In genomic region chr17:37674511-37674910, GRCh38 we compare ENCODE assay signal across 16 cellular contexts. TPM values are rescaled to one million over a fixed set of nuclear protein-coding genes. Genes with fewer than 3 reads are reported as not detected.
DNase-seq lines count a peak whose midpoint lies in the region; ATAC-seq and TF ChIP-seq lines count a peak whose summit lies in the region.
"Had no signal": no experiment of that assay in that cellular context is flagged by ENCODE, and none has a peak within 500 bp of the region (broad histone marks: within the 10 kb centered on the region; RNA-seq: fewer than 3 reads in every experiment).

No MANE protein-coding gene starts in this region.

- H3K36me3 Mint-ChIP-seq in activated naive CD4-positive, alpha-beta T cell treated with anti-CD3 and anti-CD28 coated beads, Interleukin-2, amount 50 U/mL, for 72 hours, result peaks cover 5% of the 10 kb centered on the region in 2 donors
- no peaks in the 10 kb centered on the region for H3K36me3 Mint-ChIP-seq in stimulated activated effector memory CD8-positive, alpha-beta T cell treated with anti-CD3 and anti-CD28 coated beads, Interleukin-12 subunit alpha, Interleukin-12 subunit beta, amount 100 ng/mL, for 72 hours
- H3K36me3 Mint-ChIP-seq: CD4-positive, CD25-positive, alpha-beta regulatory T cell had no signal

- H3K9me3 Mint-ChIP-seq in activated naive CD4-positive, alpha-beta T cell treated with anti-CD3 and anti-CD28 coated beads, Interleukin-2, amount 50 U/mL, for 72 hours, result peaks cover 4% of the 10 kb centered on the region in 2 donors
- H3K9me3 Mint-ChIP-seq in stimulated activated effector memory CD8-positive, alpha-beta T cell treated with anti-CD3 and anti-CD28 coated beads, Interleukin-12 subunit alpha, Interleukin-12 subunit beta, amount 100 ng/mL, for 72 hours, result peaks cover 4% of the 10 kb centered on the region

- H3K4me3 ChIP-seq in SK-N-SH (ENCODE audit: low read depth in 2 of 2, low read length in 1 of 2), result no peak overlapping the region
- H3K4me3 ChIP-seq in mesendoderm (ENCODE audit: low read length), result no peak overlapping the region
- H3K4me3 ChIP-seq: GM23248, HAP-1 had no signal

- peaks cover 3% of the 10 kb centered on the region for H3F3A ChIP-seq in SK-N-SH (replicated peaks; ENCODE audit: insufficient read depth)

- no peaks in the 10 kb centered on the region for H3K4me1 Mint-ChIP-seq in stimulated activated effector memory CD8-positive, alpha-beta T cell treated with anti-CD3 and anti-CD28 coated beads, Interleukin-12 subunit alpha, Interleukin-12 subunit beta, amount 100 ng/mL, for 72 hours
- H3K4me1 Mint-ChIP-seq: B cell; CD4-positive, CD25-positive, alpha-beta regulatory T cell; CD8-positive, alpha-beta memory T cell had no signal

- H3K4me1 ChIP-seq in SK-N-SH (ENCODE audit: control insufficient read depth in 1 of 2, insufficient read depth in 2 of 2, low read depth in 1 of 2, low read length in 1 of 2) (peaks cover 0 to 19% of the 10 kb centered on the region in 2 experiments; a peak in 1 of 4 replicates), mesendoderm (ENCODE audit: control insufficient read depth, low read depth, low read length) (no peaks in the 10 kb centered on the region)
- H3K4me1 ChIP-seq: HAP-1 had no signal

- no peak for TF ChIP-seq RAD21 in SK-N-SH (IDR thresholded peaks at IDR 0.05; ENCODE audit: low read length)

- no peaks in the 10 kb centered on the region for H3K79me1 ChIP-seq in mesendoderm (ENCODE audit: low read length)

- ATAC-seq in SK-N-SH treated with all-trans-retinoic acid at 6 μM for 48 hours, result no peak
- no peak for ATAC-seq in activated naive CD4-positive, alpha-beta T cell treated with anti-CD3 and anti-CD28 coated beads, Interleukin-2, amount 50 U/mL, for 72 hours
- ATAC-seq in stimulated activated effector memory CD8-positive, alpha-beta T cell treated with anti-CD3 and anti-CD28 coated beads, Interleukin-12 subunit alpha, Interleukin-12 subunit beta, amount 100 ng/mL, for 72 hours, result no peak

- H2BK15ac ChIP-seq in mesendoderm (replicated peaks; ENCODE audit: low read depth), result no peak overlapping the region

- H4K20me1 ChIP-seq in SK-N-SH (ENCODE audit: insufficient read depth), result no peaks in the 10 kb centered on the region

- no peak overlapping the region for H2AK5ac ChIP-seq in mesendoderm (ENCODE audit: low read length)

- H3K36me3 ChIP-seq in SK-N-SH (replicated peaks in 1 of 2; ENCODE audit: control insufficient read depth in 1 of 2, insufficient read depth in 2 of 2, low read length in 1 of 2), result no peaks in the 10 kb centered on the region
- H3K36me3 ChIP-seq in mesendoderm (ENCODE audit: control insufficient read depth, insufficient read depth, low read length), result no peaks in the 10 kb centered on the region
- H3K36me3 ChIP-seq: HAP-1 had no signal

- H3K56ac ChIP-seq in mesendoderm (ENCODE audit: low read length), result no peak overlapping the region

- no peak overlapping the region for H3K18ac ChIP-seq in mesendoderm (ENCODE audit: low read length)

- H3K9ac ChIP-seq in SK-N-SH, result no peak overlapping the region
- H3K9ac ChIP-seq in mesendoderm (ENCODE audit: low read length), result no peak overlapping the region
- H3K9ac ChIP-seq: GM23248 had no signal

- WGBS in SK-N-SH (ENCODE audit: low lambda C conversion rate), result 83% methylated on average over 1 of the region's 1 CpG
- no CpG with 5 or more reads among the region's 1 CpG for WGBS in mesendoderm (ENCODE audit: extremely low coverage, insufficient coverage, low lambda C conversion rate)

- no peak for TF ChIP-seq EP300 in SK-N-SH (IDR thresholded peaks at IDR 0.05; ENCODE audit: borderline replicate concordance in 1 of 2, low read depth in 1 of 2, low read length in 1 of 2)

- no peak overlapping the region for H2BK5ac ChIP-seq in mesendoderm (ENCODE audit: low read length)

- H3K4me3 Mint-ChIP-seq in stimulated activated effector memory CD8-positive, alpha-beta T cell treated with anti-CD3 and anti-CD28 coated beads, Interleukin-12 subunit alpha, Interleukin-12 subunit beta, amount 100 ng/mL, for 72 hours, result no peak overlapping the region
- H3K4me3 Mint-ChIP-seq: B cell; CD4-positive, CD25-positive, alpha-beta regulatory T cell; CD8-positive, alpha-beta memory T cell had no signal

- peak overlapping the region; percentile 14; the same call in 1 of the 2 replicates for H2AFZ ChIP-seq in SK-N-SH (ENCODE audit: low read depth)
- H2AFZ ChIP-seq: GM23248 had no signal

- DNase-seq in SK-N-SH (no peak), NCI-H526 treated with DMSO at 0.1 percent for 48 hours (lab: John Stamatoyannopoulos, UW) (peak; percentile 12), mesendoderm (peak; percentile 57), A172 (ENCODE audit: low spot score) (no peak)
- no peak for DNase-seq in activated naive CD4-positive, alpha-beta T cell treated with anti-CD3 and anti-CD28 coated beads, Interleukin-2, amount 50 U/mL, for 72 hours (ENCODE audit: low spot score in 2 of 2)
- DNase-seq in stimulated activated effector memory CD8-positive, alpha-beta T cell treated with anti-CD3 and anti-CD28 coated beads, Interleukin-12 subunit alpha, Interleukin-12 subunit beta, amount 100 ng/mL, for 72 hours (ENCODE audit: low spot score in 2 of 2), result no peak
- DNase-seq: C1 segment of cervical spinal cord; CD4-positive, CD25-positive, alpha-beta regulatory T cell; CD8-positive, alpha-beta memory T cell; COR-L47; GDM1; GM23248 had no signal

- H3K4ac ChIP-seq in mesendoderm (ENCODE audit: low read depth, low read length), result no peak overlapping the region

- no peaks in the 10 kb centered on the region for H3K9me3 ChIP-seq in SK-N-SH

- no peak overlapping the region for H4K5ac ChIP-seq in mesendoderm (ENCODE audit: low read length)

- H3K79me2 ChIP-seq in SK-N-SH (ENCODE audit: insufficient read depth), result no peaks in the 10 kb centered on the region
- H3K79me2 ChIP-seq in mesendoderm (ENCODE audit: control insufficient read depth, insufficient read depth, low read length), result no peaks in the 10 kb centered on the region

- H3K27ac Mint-ChIP-seq in activated naive CD4-positive, alpha-beta T cell treated with anti-CD3 and anti-CD28 coated beads, Interleukin-2, amount 50 U/mL, for 72 hours, result no peak overlapping the region
- H3K27ac Mint-ChIP-seq in stimulated activated effector memory CD8-positive, alpha-beta T cell treated with anti-CD3 and anti-CD28 coated beads, Interleukin-12 subunit alpha, Interleukin-12 subunit beta, amount 100 ng/mL, for 72 hours, result no peak overlapping the region
- H3K27ac Mint-ChIP-seq: B cell; CD8-positive, alpha-beta memory T cell had no signal

- TF ChIP-seq CTCF in SK-N-SH (IDR thresholded peaks at IDR 0.05), result no peak

- no peak overlapping the region for H2BK120ac ChIP-seq in mesendoderm (ENCODE audit: low read depth, low read length)

- POLR2A ChIA-PET in SK-N-SH (lab: Yijun Ruan, JAX), result no interaction called here

- H4K8ac ChIP-seq in mesendoderm (ENCODE audit: low read depth, low read length), result no peak overlapping the region

- no peak overlapping the region for H3K23ac ChIP-seq in mesendoderm (ENCODE audit: low read length)

- H3K27ac ChIP-seq in SK-N-SH (ENCODE audit: low read depth in 2 of 2, low read length in 1 of 2), result no peak overlapping the region
- no peak overlapping the region for H3K27ac ChIP-seq in mesendoderm (ENCODE audit: low read depth, low read length)
- H3K27ac ChIP-seq: 22Rv1, GM23248 had no signal

- H3K4me2 ChIP-seq in SK-N-SH (no peak overlapping the region), mesendoderm (ENCODE audit: low read length) (no peak overlapping the region)

- H3K27me3 ChIP-seq in SK-N-SH (ENCODE audit: insufficient read depth) (no peaks in the 10 kb centered on the region), mesendoderm (ENCODE audit: insufficient read depth, low read length, poor library complexity) (no peaks in the 10 kb centered on the region)

- CTCF ChIA-PET in SK-N-SH (lab: Yijun Ruan, JAX), result no interaction called here

- no peaks in the 10 kb centered on the region for H3K9me2 ChIP-seq in SK-N-SH

TF ChIP-seq in SK-N-SH, 30 proteins besides CTCF, POLR2A, EP300 and RAD21 (continues in another document):
- TF ChIP-seq FOXM1 (IDR thresholded peaks at IDR 0.05; ENCODE audit: low read depth) (no peak), FOXJ3 (CRISPR knock-in tag; IDR thresholded peaks at IDR 0.05) (no peak), RXRA (IDR thresholded peaks at IDR 0.05; ENCODE audit: borderline replicate concordance, low read depth) (no peak), TEAD4 (IDR thresholded peaks at IDR 0.05; ENCODE audit: borderline replicate concordance, insufficient read depth) (no peak), RFX5 (IDR thresholded peaks at IDR 0.05; ENCODE audit: low read length) (no peak), EZH2phosphoT487 (IDR thresholded peaks at IDR 0.05; ENCODE audit: borderline replicate concordance, low read depth) (no peak), GATA2 (CRISPR knock-in tag; IDR thresholded peaks at IDR 0.05) (no peak), FOSL2 (IDR thresholded peaks at IDR 0.05; ENCODE audit: borderline replicate concordance, low read depth) (no peak)
- TF ChIP-seq, protein P1, sequence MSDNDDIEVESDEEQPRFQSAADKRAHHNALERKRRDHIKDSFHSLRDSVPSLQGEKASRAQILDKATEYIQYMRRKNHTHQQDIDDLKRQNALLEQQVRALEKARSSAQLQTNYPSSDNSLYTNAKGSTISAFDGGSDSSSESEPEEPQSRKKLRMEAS (IDR thresholded peaks at IDR 0.05; ENCODE audit: low read depth), result no peak

TF ChIP-seq in SK-N-SH treated with all-trans-retinoic acid at 6 μM for 48 hours, 23 proteins besides CTCF, POLR2A, EP300 and RAD21 (continues in another document):
- TF ChIP-seq ZC3H10 (CRISPR knock-in tag; IDR thresholded peaks at IDR 0.05), result no peak
- no peak for TF ChIP-seq OSR1 (CRISPR knock-in tag; IDR thresholded peaks at IDR 0.05)
- no peak for TF ChIP-seq ZFP3 (CRISPR knock-in tag; IDR thresholded peaks at IDR 0.05)
- no peak for TF ChIP-seq ZNF565 (CRISPR knock-in tag; conservative IDR thresholded peaks at IDR 0.05; ENCODE audit: low read depth)
- TF ChIP-seq PPARA (CRISPR knock-in tag; IDR thresholded peaks at IDR 0.05; ENCODE audit: borderline replicate concordance), result no peak
- TF ChIP-seq ZFP30 (CRISPR knock-in tag; IDR thresholded peaks at IDR 0.05), result no peak
- no peak for TF ChIP-seq BACH2 (CRISPR knock-in tag; IDR thresholded peaks at IDR 0.05; ENCODE audit: borderline replicate concordance)

RNA-seq across cellular contexts. Expression of gene DDX52, which starts 31.3 kb away (rescaled TPM):
- 7.3 and 9.5 TPM in 2 replicates for polyA plus RNA-seq in SK-N-SH (2012; rRNA removed)
- polyA plus RNA-seq in SK-N-SH (2012; cell fraction: cytosol; rRNA removed), result 7.8 and 9.5 TPM in 2 replicates
- 8.8 and 20.1 TPM in 2 replicates for polyA plus RNA-seq in SK-N-SH (2012; cell fraction: nucleus; rRNA removed)
- polyA plus RNA-seq in mesendoderm (2013, experiment 1 of 2), result 58.3 TPM
- polyA plus RNA-seq in mesendoderm (2013, experiment 2 of 2), result 60.3 TPM
- 45.9 and 59.3 TPM in 2 replicates for total RNA-seq in A172 (2014; rRNA removed; shearing (Covaris generic))
- 10 to 100 TPM; 25.0 to 45.2 TPM for total RNA-seq in activated naive CD4-positive, alpha-beta T cell treated with anti-CD3 and anti-CD28 coated beads, Interleukin-2, amount 50 U/mL, for 72 hours

Comparison
In these comparisons a context has a peak if more than half of its experiments do, and no peak if none do; other contexts are left out.
1. DNase-seq: peak in NCI-H526 treated with DMSO at 0.1 percent for 48 hours (single experiment) and mesendoderm (single experiment); none in SK-N-SH (single experiment), A172 (single experiment), activated naive CD4-positive, alpha-beta T cell treated with anti-CD3 and anti-CD28 coated beads, Interleukin-2, amount 50 U/mL, for 72 hours (0 of 2) and stimulated activated effector memory CD8-positive, alpha-beta T cell treated with anti-CD3 and anti-CD28 coated beads, Interleukin-12 subunit alpha, Interleukin-12 subunit beta, amount 100 ng/mL, for 72 hours (0 of 2).